25 cellular contexts compared by ENCODE assay signal in the genomic region with DNA sequence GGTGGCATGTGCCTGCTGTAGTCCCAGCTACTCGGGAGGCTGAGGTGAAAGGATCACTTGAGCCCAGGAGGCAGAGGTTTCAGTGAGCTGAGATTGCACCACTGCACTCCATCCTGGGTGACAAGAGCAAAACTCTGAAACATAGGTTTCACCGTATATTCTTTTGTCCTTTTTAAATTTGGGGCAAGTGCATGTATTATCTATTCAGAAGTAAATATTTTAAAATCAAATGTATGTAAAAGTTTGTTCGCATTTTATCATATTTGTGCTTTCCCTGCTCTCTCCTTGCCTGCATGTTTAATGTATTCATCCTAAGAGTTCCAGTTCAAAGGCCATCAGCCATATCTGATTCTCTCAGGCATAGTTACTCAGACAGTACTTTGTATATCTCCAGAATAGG.
"Had no signal": no experiment of that assay in that cellular context is flagged by ENCODE, and none has a peak within 500 bp of the region (broad histone marks: within the 10 kb centered on the region; RNA-seq: fewer than 3 reads in every experiment).

No MANE protein-coding gene starts in this region.

- H3K27ac ChIP-seq: neural progenitor cell, ovary, parathyroid adenoma, psoas muscle, right lobe of liver, sigmoid colon, stomach, thoracic aorta, thyroid gland, tibial nerve, upper lobe of left lung, vagina had no signal

- FAIRE-seq: urothelium cell line had no signal

- DNase-seq: natural killer cell; occipital lobe; ovary; psoas muscle; right cardiac atrium; right lobe of liver; sigmoid colon; stimulated activated CD4-positive, alpha-beta T cell treated with anti-CD3 and anti-CD28 coated beads, Interleukin-15, amount 100 ng/mL, for 24 hours; stimulated activated CD4-positive, alpha-beta T cell treated with anti-CD3 and anti-CD28 coated beads, Interleukin-2, amount 100 ng/mL, for 24 hours; stimulated activated CD4-positive, alpha-beta T cell treated with anti-CD3 and anti-CD28 coated beads, Interleukin-2, amount 100 ng/mL, for 48 hours; stimulated activated CD4-positive, alpha-beta T cell treated with anti-CD3 and anti-CD28 coated beads, Interleukin-4, amount 100 ng/mL, for 24 hours; stimulated activated naive B cell treated with anti-CD40 and anti-IgM and Interleukin-4, amounts not matched to agents 10 μg/mL and 1 μg/mL and 100 μg/mL, for 72 hours; stimulated activated naive CD4-positive, alpha-beta T cell treated with Interleukin-2 at 50 U/mL for 16 hours; stomach; thyroid gland; trophoblast cell; upper lobe of left lung had no signal

- H3K36me3 ChIP-seq: neural progenitor cell, ovary, right lobe of liver, sigmoid colon, stomach, thoracic aorta, thyroid gland, tibial nerve, upper lobe of left lung, vagina had no signal

- H3K4me2 ChIP-seq: neural progenitor cell, smooth muscle cell had no signal

- H3K79me2 ChIP-seq: parathyroid adenoma had no signal

- H3K9me3 ChIP-seq: ovary, psoas muscle, right lobe of liver, sigmoid colon, stomach, thoracic aorta, thyroid gland, tibial nerve, upper lobe of left lung, vagina had no signal

- H3K4me1 ChIP-seq: parathyroid adenoma, psoas muscle, right lobe of liver, sigmoid colon, stomach, thyroid gland, tibial nerve, upper lobe of left lung, vagina had no signal

- H3K27me3 ChIP-seq: neural progenitor cell, ovary, right lobe of liver, sigmoid colon, stomach, thyroid gland, tibial nerve, upper lobe of left lung, vagina had no signal

- H3K4me3 ChIP-seq: neural progenitor cell, ovary, psoas muscle, right lobe of liver, sigmoid colon, smooth muscle cell, stomach, thoracic aorta, thyroid gland, tibial nerve, upper lobe of left lung, vagina had no signal

- H2AFZ ChIP-seq: parathyroid adenoma had no signal

- ATAC-seq: natural killer cell; psoas muscle; right cardiac atrium; right lobe of liver; stimulated activated effector memory CD8-positive, alpha-beta T cell treated with anti-CD3 and anti-CD28 coated beads, Interleukin-12 subunit alpha, Interleukin-12 subunit beta, amount 100 ng/mL, for 72 hours; stimulated activated naive B cell treated with anti-CD40 and anti-IgM and Interleukin-4, amounts not matched to agents 10 μg/mL and 1 μg/mL and 100 μg/mL, for 72 hours had no signal
